7 cellular contexts compared by ENCODE assay signal in the genomic region with DNA sequence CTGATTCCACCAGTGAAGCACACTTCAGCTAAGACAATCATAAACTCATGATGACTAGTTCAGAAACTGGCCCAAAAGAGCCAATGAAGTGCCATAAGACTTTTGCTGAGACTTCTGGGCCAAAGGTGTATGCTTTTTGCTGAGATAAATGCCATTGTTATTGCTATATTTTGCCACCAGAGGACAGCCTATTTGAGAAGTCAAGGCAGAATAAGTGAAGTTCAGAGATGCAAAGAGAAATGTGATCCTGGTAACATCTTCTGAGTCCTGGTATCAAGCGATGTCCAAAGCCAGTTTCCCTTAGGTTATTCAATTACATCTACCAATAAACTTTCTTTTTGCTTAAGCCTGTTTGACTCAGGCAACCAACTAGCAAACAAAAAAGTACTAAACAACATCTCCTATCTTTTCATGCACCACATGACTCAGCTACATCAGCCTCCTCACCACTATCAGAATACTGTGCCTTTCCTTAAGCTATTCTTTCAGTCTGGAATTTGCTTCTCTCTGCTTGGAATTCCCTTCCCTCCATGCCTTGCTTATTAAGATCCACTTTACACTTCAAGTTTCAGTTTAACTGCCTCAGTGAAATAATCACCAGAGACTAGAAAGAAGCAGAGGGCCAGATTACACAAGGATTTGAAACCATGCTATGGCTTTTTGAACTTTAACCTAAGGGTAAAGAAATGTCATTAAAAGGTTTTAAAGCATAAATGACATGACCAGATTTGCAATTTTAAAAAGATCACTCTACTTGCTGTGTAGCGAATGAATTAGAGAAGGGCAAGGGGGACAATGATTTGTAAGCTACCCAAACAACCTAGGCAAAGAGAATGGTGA. TPM values are rescaled to one million over a fixed set of nuclear protein-coding genes. Genes with fewer than 3 reads are reported as not detected.
DNase-seq lines count a peak whose midpoint lies in the region; ATAC-seq and TF ChIP-seq lines count a peak whose summit lies in the region.

No MANE protein-coding gene starts in this region.

- H3K4me3 Mint-ChIP-seq in chondrocyte (ENCODE audit: unreplicated experiment) (no peak overlapping the region), osteocyte (ENCODE audit: unreplicated experiment) (no peak overlapping the region)

- H3K36me3 Mint-ChIP-seq in chondrocyte (ENCODE audit: low read depth) (peaks cover 2% of the 10 kb centered on the region), osteocyte (ENCODE audit: unreplicated experiment) (peaks cover 2% of the 10 kb centered on the region)

- peaks cover 11% of the 10 kb centered on the region for H3K9me3 Mint-ChIP-seq in chondrocyte (ENCODE audit: low read depth)
- H3K9me3 Mint-ChIP-seq in osteocyte (ENCODE audit: unreplicated experiment), result peaks cover 9% of the 10 kb centered on the region

- H3K4me2 ChIP-seq in KMS-11, result no peak overlapping the region

- H3K27ac ChIP-seq in KMS-11 (no peak overlapping the region), gastrocnemius medialis (no peak overlapping the region)

- H3K4me1 Mint-ChIP-seq in chondrocyte (ENCODE audit: low read depth) (no peaks in the 10 kb centered on the region), osteocyte (ENCODE audit: unreplicated experiment) (no peaks in the 10 kb centered on the region)

- no peak overlapping the region for H3K9ac ChIP-seq in KMS-11

- no peak overlapping the region for H2AFZ ChIP-seq in KMS-11 (ENCODE audit: low read depth)

- H3K36me3 ChIP-seq in KMS-11 (ENCODE audit: insufficient read depth) (no peaks in the 10 kb centered on the region), gastrocnemius medialis (no peaks in the 10 kb centered on the region)

- no peaks in the 10 kb centered on the region for H4K20me1 ChIP-seq in KMS-11 (ENCODE audit: insufficient read depth)

- H3K9me3 ChIP-seq in gastrocnemius medialis, result no peaks in the 10 kb centered on the region

- TF ChIP-seq CTCF in KMS-11 (conservative IDR thresholded peaks at IDR 0.05; ENCODE audit: low read depth, low read length) (peak; percentile 53), chondrocyte (IDR thresholded peaks at IDR 0.05) (peak; percentile 72), osteocyte (IDR thresholded peaks at IDR 0.05) (peak; percentile 49), gastrocnemius medialis (IDR thresholded peaks at IDR 0.05 in 4 of 5, conservative IDR thresholded peaks at IDR 0.05 in 1 of 5) (peak in 1 of 5 experiments; percentile 34)

- no peak for TF ChIP-seq POLR2A in gastrocnemius medialis (IDR thresholded peaks at IDR 0.05)

- no peaks in the 10 kb centered on the region for H3K79me2 ChIP-seq in KMS-11 (ENCODE audit: insufficient read depth, low read depth)

- ATAC-seq in gastrocnemius medialis (no peak), HG03457 (IDR thresholded peaks at IDR 0.05; ENCODE audit: unreplicated experiment) (no peak), GM18867 (IDR thresholded peaks at IDR 0.05; ENCODE audit: unreplicated experiment) (no peak)

- peak; percentile 4 for DNase-seq in GDM1 (lab: John Stamatoyannopoulos, UW)
- no peak for DNase-seq in chondrocyte (ENCODE audit: low spot score)
- DNase-seq in osteocyte (ENCODE audit: extremely low spot score, unreplicated experiment), result no peak
- no peak for DNase-seq in gastrocnemius medialis

- intact Hi-C loops in gastrocnemius medialis (cut with DNase I; ENCODE audit: low total_unique reads), result no loop called here

- H3K27ac Mint-ChIP-seq in chondrocyte (ENCODE audit: unreplicated experiment) (no peak overlapping the region), osteocyte (ENCODE audit: unreplicated experiment) (no peak overlapping the region)

- H3K4me1 ChIP-seq in KMS-11 (ENCODE audit: low read depth, poor library complexity, severe bottlenecking) (peaks cover 9% of the 10 kb centered on the region), gastrocnemius medialis (peaks cover 15 to 27% of the 10 kb centered on the region in 2 donors)

- H3K27me3 Mint-ChIP-seq in chondrocyte (ENCODE audit: low read depth), result no peaks in the 10 kb centered on the region
- H3K27me3 Mint-ChIP-seq in osteocyte (ENCODE audit: unreplicated experiment), result no peaks in the 10 kb centered on the region

- in situ Hi-C loops in gastrocnemius medialis (cut with MboI; ENCODE audit: low sequenced_read_pairs in 4 of 4), result loop anchor here in 1 of 4 donors (25.0 kb wide), 1 partner anchor 92 kb away; a partner anchor contains a TSS

- H3K4me3 ChIP-seq in KMS-11 (IDR thresholded peaks at IDR 0.05; ENCODE audit: insufficient read depth, low read depth, low read length), result no peak overlapping the region
- no peak overlapping the region for H3K4me3 ChIP-seq in gastrocnemius medialis

- H3K27me3 ChIP-seq in KMS-11 (ENCODE audit: insufficient read depth, low read depth), result no peaks in the 10 kb centered on the region
- H3K27me3 ChIP-seq in gastrocnemius medialis, result no peaks in the 10 kb centered on the region

RNA-seq across cellular contexts. Expression of a gene that starts 14.0 kb away (rescaled TPM):
- 16.8 to 21.2 TPM (median 20.8 TPM) in 3 replicates for total RNA-seq in chondrocyte
- 20.6 and 25.7 TPM in 2 replicates for total RNA-seq in osteocyte
- 10 to 100 TPM; 11.1 to 22.7 (median 11.7) TPM for total RNA-seq in gastrocnemius medialis
